29 cellular contexts compared by ENCODE assay signal in the genomic region with DNA sequence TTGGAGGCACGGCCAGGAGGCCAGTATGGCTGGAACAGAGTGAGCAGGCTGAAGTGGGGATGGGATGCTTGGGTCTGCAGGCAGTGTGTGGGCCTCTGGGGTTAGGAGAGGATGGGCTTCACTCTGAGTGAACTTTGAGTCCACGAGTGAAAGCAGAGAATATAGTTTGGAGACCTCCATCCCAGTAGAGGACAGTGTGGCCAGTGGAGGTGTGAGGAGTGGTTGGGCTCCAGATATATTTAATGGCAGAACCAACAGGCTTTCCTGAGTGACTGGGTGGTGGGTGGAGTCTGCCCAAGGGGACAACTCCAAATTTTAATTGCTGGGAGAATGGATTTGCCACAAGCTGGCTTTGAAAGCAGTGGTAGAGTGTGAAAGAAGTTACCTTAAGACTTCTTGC. TPM values are rescaled to one million over a fixed set of nuclear protein-coding genes. Genes with fewer than 3 reads are reported as not detected.
A peak's percentile ranks its signal among the peaks of the same experiment; 100 is the strongest.
DNase-seq lines count a peak whose midpoint lies in the region; ATAC-seq, FAIRE-seq and TF ChIP-seq lines count a peak whose summit lies in the region.
"Had no signal": no experiment of that assay in that cellular context is flagged by ENCODE, and none has a peak within 500 bp of the region (broad histone marks: within the 10 kb centered on the region; RNA-seq: fewer than 3 reads in every experiment).

No MANE protein-coding gene starts in this region.

- no peak overlapping the region for H2BK15ac ChIP-seq in H9 (ENCODE audit: low read depth, low read length)

- H3K18ac ChIP-seq in H9 (ENCODE audit: insufficient read length, low read depth, low read length): no peak overlapping the region

- H3K36me3 ChIP-seq in K562 (ENCODE audit: control insufficient read depth, insufficient read depth, low read length): peaks cover 70% of the 10 kb centered on the region; the same call in 2 of the 3 replicates
- H3K36me3 ChIP-seq in upper lobe of right lung: peaks cover 3% of the 10 kb centered on the region

- no peak overlapping the region for H4K91ac ChIP-seq in H9 (ENCODE audit: insufficient read length, low read depth, low read length)

- H3K4me2 ChIP-seq in H9 (ENCODE audit: insufficient read depth, insufficient read length, low read length) (no peak overlapping the region), K562 (ENCODE audit: insufficient read depth, low read length) (no peak overlapping the region)
- H3K4me2 ChIP-seq: A549, hepatocyte had no signal

- no peak overlapping the region for H4K8ac ChIP-seq in H9 (replicated peaks; ENCODE audit: insufficient read length, low read depth, low read length)

- no peak for TF ChIP-seq EP300 in K562 (IDR thresholded peaks at IDR 0.05; ENCODE audit: low read length)

- POLR2A ChIA-PET in K562 (lab: Yijun Ruan, JAX): interaction anchor here (1.7 kb wide), 1 partner anchor 15 kb away, joined by 7 read pairs; no protein-coding TSS in a partner anchor

- intact Hi-C loops in K562 (cut with micrococcal nuclease) (no loop called here), upper lobe of right lung (cut with DNase I) (no loop called here)

- no peak overlapping the region for H2BK5ac ChIP-seq in H9 (ENCODE audit: insufficient read length, low read length)

- no peak overlapping the region for H3K4me3 Mint-ChIP-seq in activated T-cell treated with anti-CD3 and anti-CD28 coated beads, Interleukin-2, amount 50 U/mL, for 72 hours
- no peak overlapping the region for H3K4me3 Mint-ChIP-seq in activated T-cell treated with anti-CD3 and anti-CD28 coated beads, Interleukin-2, amount 50 U/mL, for 4 hours
- H3K4me3 Mint-ChIP-seq in H9: no peak overlapping the region
- peak overlapping the region; percentile 3 for H3K4me3 Mint-ChIP-seq in neural crest cell
- H3K4me3 Mint-ChIP-seq: activated naive CD8-positive, alpha-beta T cell treated with anti-CD3 and anti-CD28 coated beads for 36 hours; B cell had no signal

- H3K23ac ChIP-seq in H9 (ENCODE audit: insufficient read length, low read depth, low read length): no peak overlapping the region

- no peak for TF ChIP-seq RAD21 in K562 (CRISPR knock-in tag; conservative IDR thresholded peaks at IDR 0.05 in 1 of 2, IDR thresholded peaks at IDR 0.05 in 1 of 2)

- no peak for TF ChIP-seq POLR2A in K562 (conservative IDR thresholded peaks at IDR 0.05)

- H2AFZ ChIP-seq in H9 (ENCODE audit: low read length) (no peak overlapping the region), K562 (ENCODE audit: low read depth, low read length) (no peak overlapping the region)
- H2AFZ ChIP-seq: hepatocyte had no signal

- peaks cover 17% of the 10 kb centered on the region for H3K9me1 ChIP-seq in K562 (ENCODE audit: control insufficient read depth, insufficient read depth, low read length)

- peaks cover 38% of the 10 kb centered on the region for H3K4me1 Mint-ChIP-seq in activated T-cell treated with anti-CD3 and anti-CD28 coated beads, Interleukin-2, amount 50 U/mL, for 72 hours (ENCODE audit: low read depth)
- H3K4me1 Mint-ChIP-seq in activated T-cell treated with anti-CD3 and anti-CD28 coated beads, Interleukin-2, amount 50 U/mL, for 4 hours (ENCODE audit: low read depth): peaks cover 70% of the 10 kb centered on the region
- H3K4me1 Mint-ChIP-seq in H9 (peaks cover 27 to 30% of the 10 kb centered on the region in 2 experiments), neural crest cell (peaks cover 49% of the 10 kb centered on the region)

- no peaks in the 10 kb centered on the region for H3K9me3 Mint-ChIP-seq in activated T-cell treated with anti-CD3 and anti-CD28 coated beads, Interleukin-2, amount 50 U/mL, for 72 hours
- H3K9me3 Mint-ChIP-seq in activated T-cell treated with anti-CD3 and anti-CD28 coated beads, Interleukin-2, amount 50 U/mL, for 4 hours: no peaks in the 10 kb centered on the region
- no peaks in the 10 kb centered on the region for H3K9me3 Mint-ChIP-seq in H9
- no peaks in the 10 kb centered on the region for H3K9me3 Mint-ChIP-seq in neural crest cell
- H3K9me3 Mint-ChIP-seq: activated naive CD8-positive, alpha-beta T cell treated with anti-CD3 and anti-CD28 coated beads for 36 hours had no signal

- no peak overlapping the region for H4K5ac ChIP-seq in H9 (ENCODE audit: insufficient read length, low read depth, low read length)

- peaks cover 63% of the 10 kb centered on the region; the same call in 1 of the 2 replicates for H3K79me2 ChIP-seq in H9 (ENCODE audit: insufficient read depth, low read length)
- H3K79me2 ChIP-seq in K562 (ENCODE audit: control insufficient read depth, insufficient read depth, low read length): peaks cover 99% of the 10 kb centered on the region

- no peak overlapping the region for H3K56ac ChIP-seq in H9 (ENCODE audit: insufficient read length, low read depth, low read length)

- TF ChIP-seq CTCF in H9 (conservative IDR thresholded peaks at IDR 0.05): no peak
- no peak for TF ChIP-seq CTCF in K562 (IDR thresholded peaks at IDR 0.05 in 2 of 3, conservative IDR thresholded peaks at IDR 0.05 in 1 of 3; ENCODE audit: insufficient read depth in 2 of 3, low read depth in 1 of 3, low read length in 3 of 3)
- TF ChIP-seq CTCF in neural crest cell (conservative IDR thresholded peaks at IDR 0.05): no peak
- no peak for TF ChIP-seq CTCF in upper lobe of right lung (IDR thresholded peaks at IDR 0.05)

- H2BK12ac ChIP-seq in H9 (ENCODE audit: insufficient read length, low read depth, low read length): no peak overlapping the region

- no peak overlapping the region for H2BK120ac ChIP-seq in H9 (ENCODE audit: low read depth, low read length, poor library complexity, severe bottlenecking)

- CTCF ChIA-PET in K562 (lab: Yijun Ruan, JAX; ENCODE audit: low intra/inter-chr PET ratio): no interaction called here

- H3K27me3 ChIP-seq in H9 (ENCODE audit: insufficient read depth, low read length) (no peaks in the 10 kb centered on the region), K562 (ENCODE audit: control insufficient read depth in 2 of 2, insufficient read depth in 2 of 2, low read length in 2 of 2) (no peaks in the 10 kb centered on the region), upper lobe of right lung (no peaks in the 10 kb centered on the region)
- H3K27me3 ChIP-seq: ascending aorta, gastroesophageal sphincter, hepatocyte, tibial nerve had no signal

- H4K20me1 ChIP-seq in H9 (ENCODE audit: control insufficient read depth, insufficient read depth, insufficient read length) (peaks cover 3% of the 10 kb centered on the region), K562 (replicated peaks; ENCODE audit: control insufficient read depth, insufficient read depth, low read length) (peaks cover 56% of the 10 kb centered on the region)

- no peak overlapping the region for H3K4ac ChIP-seq in H9 (ENCODE audit: low read depth, low read length)

- no peak overlapping the region for H2BK20ac ChIP-seq in H9 (ENCODE audit: low read depth, low read length, poor library complexity, severe bottlenecking)

- peak overlapping the region; percentile 84 for H3K27ac Mint-ChIP-seq in activated T-cell treated with anti-CD3 and anti-CD28 coated beads, Interleukin-2, amount 50 U/mL, for 72 hours
- H3K27ac Mint-ChIP-seq in H9: peak overlapping the region; percentile 22 to 86 (median 84); a peak in 5 of 7 replicates
- peak overlapping the region; percentile 81 for H3K27ac Mint-ChIP-seq in neural crest cell (ENCODE audit: unreplicated experiment)
- H3K27ac Mint-ChIP-seq: activated naive CD8-positive, alpha-beta T cell treated with anti-CD3 and anti-CD28 coated beads for 36 hours; B cell had no signal

- H3K9ac ChIP-seq in H9 (ENCODE audit: extremely low read depth, insufficient read length, low read length): no peak overlapping the region
- H3K9ac ChIP-seq in K562 (ENCODE audit: insufficient read depth in 1 of 2, low read depth in 2 of 2, low read length in 2 of 2): peak overlapping the region in 1 of 2 experiments; percentile 46; a peak in 1 of 4 replicates

- no peaks in the 10 kb centered on the region for H3K9me3 ChIP-seq in H9 (ENCODE audit: control insufficient read depth, low read depth, low read length)
- H3K9me3 ChIP-seq in K562 (replicated peaks; ENCODE audit: control insufficient read depth, insufficient read depth, low read depth, low read length): no peaks in the 10 kb centered on the region
- no peaks in the 10 kb centered on the region for H3K9me3 ChIP-seq in upper lobe of right lung
- H3K9me3 ChIP-seq: A549, ascending aorta, Caco-2, gastroesophageal sphincter, tibial nerve had no signal

- TSS peak; percentile 2 for BruUV-seq in K562 (replicated peaks; lab: Mats Ljungman, UMichigan)

- no peaks in the 10 kb centered on the region for H3K27me3 Mint-ChIP-seq in activated T-cell treated with anti-CD3 and anti-CD28 coated beads, Interleukin-2, amount 50 U/mL, for 72 hours (ENCODE audit: low read depth)
- no peaks in the 10 kb centered on the region for H3K27me3 Mint-ChIP-seq in activated T-cell treated with anti-CD3 and anti-CD28 coated beads, Interleukin-2, amount 50 U/mL, for 4 hours (ENCODE audit: low read depth)
- H3K27me3 Mint-ChIP-seq in H9 (ENCODE audit: low read depth): 0 out of 2 replicates have a peak, but pooled peaks cover 1% of the 10 kb centered on the region
- no peaks in the 10 kb centered on the region for H3K27me3 Mint-ChIP-seq in neural crest cell (ENCODE audit: low read depth)
- H3K27me3 Mint-ChIP-seq: activated naive CD8-positive, alpha-beta T cell treated with anti-CD3 and anti-CD28 coated beads for 36 hours; B cell had no signal

- FAIRE-seq in K562 (lab: Jason Lieb, UNC): no peak
- FAIRE-seq: A549, endothelial cell of umbilical vein, G401.6, H54 had no signal

- H3K4me3 ChIP-seq in K562 (no peak overlapping the region), upper lobe of right lung (no peak overlapping the region)
- H3K4me3 ChIP-seq: A549, ascending aorta, gastroesophageal sphincter, hepatocyte, tibial nerve had no signal

- H3K4me1 ChIP-seq in H9 (ENCODE audit: insufficient read depth, low read length): no peaks in the 10 kb centered on the region
- H3K4me1 ChIP-seq in K562 (replicated peaks in 1 of 2; ENCODE audit: control insufficient read depth in 2 of 2, insufficient read depth in 2 of 2, low read length in 2 of 2): peaks cover 0 to 15% of the 10 kb centered on the region in 2 experiments; a peak in 1 of 5 replicates
- H3K4me1 ChIP-seq in upper lobe of right lung: peaks cover 20% of the 10 kb centered on the region
- H3K4me1 ChIP-seq: A549, Caco-2 had no signal

- H3K79me1 ChIP-seq in H9 (ENCODE audit: insufficient read depth, low read depth, low read length, poor library complexity, severe bottlenecking): peaks cover 17% of the 10 kb centered on the region

- no peak overlapping the region for H2AK5ac ChIP-seq in H9 (ENCODE audit: insufficient read length, low read length)

- ATAC-seq in activated T-cell treated with anti-CD3 and anti-CD28 coated beads, Interleukin-2, amount 50 U/mL, for 72 hours (replicated peaks in 1 of 2): no peak
- no peak for ATAC-seq in activated T-cell treated with anti-CD3 and anti-CD28 coated beads, Interleukin-2, amount 50 U/mL, for 4 hours
- ATAC-seq in K562: no peak; the same call in 1 of the 3 replicates
- no peak for ATAC-seq in upper lobe of right lung
- ATAC-seq in HG03520 (IDR thresholded peaks at IDR 0.05; ENCODE audit: unreplicated experiment): no peak
- ATAC-seq: A549, gastroesophageal sphincter, left colon, PC-3, Right ventricle myocardium inferior had no signal

- H3T11ph ChIP-seq in H9 (ENCODE audit: low read length): no peak overlapping the region

- in situ Hi-C loops in K562 (cut with MboI): no loop called here

- H3K36me3 Mint-ChIP-seq in activated T-cell treated with anti-CD3 and anti-CD28 coated beads, Interleukin-2, amount 50 U/mL, for 72 hours (ENCODE audit: insufficient read depth in 2 of 2): peaks cover 0 to 5% of the 10 kb centered on the region in 2 donors
- peaks cover 7% of the 10 kb centered on the region for H3K36me3 Mint-ChIP-seq in activated T-cell treated with anti-CD3 and anti-CD28 coated beads, Interleukin-2, amount 50 U/mL, for 4 hours (ENCODE audit: insufficient read depth)
- H3K36me3 Mint-ChIP-seq in H9 (ENCODE audit: insufficient read depth in 1 of 3, low read depth in 3 of 3): peaks cover 0 to 11% (median 0%) of the 10 kb centered on the region in 3 experiments; a peak in 4 of 7 replicates
- H3K36me3 Mint-ChIP-seq in neural crest cell (ENCODE audit: low read depth): no peaks in the 10 kb centered on the region

- WGBS in H9 (ENCODE audit: extremely low coverage, insufficient read length, low lambda C conversion rate): no CpG with 5 or more reads among the region's 2 CpGs
- 70% methylated on average over 2 of the region's 2 CpGs for WGBS in K562 (ENCODE audit: insufficient coverage, low coverage, missing lambda C conversion rate)

- DNase-seq in activated T-cell treated with anti-CD3 and anti-CD28 coated beads, Interleukin-2, amount 50 U/mL, for 72 hours: no peak
- no peak for DNase-seq in activated T-cell treated with anti-CD3 and anti-CD28 coated beads, Interleukin-2, amount 50 U/mL, for 4 hours
- DNase-seq in H9 (no peak), K562 (ENCODE audit: extremely low read depth in 1 of 4, low spot score in 3 of 4) (no peak), neural crest cell (ENCODE audit: low read depth, low spot score) (no peak), upper lobe of right lung (no peak), AG08395 (ENCODE audit: low spot score) (no peak)
- DNase-seq: activated naive CD8-positive, alpha-beta T cell treated with anti-CD3 and anti-CD28 coated beads for 36 hours; activated T-cell treated with anti-CD3 and anti-CD28 coated beads, Interleukin-2, amount 50 U/mL, for 1 hour; Caco-2; left colon; mammary epithelial cell; NCI-H1105 treated with DMSO at 0.1 percent for 48 hours; NCI-H1930; NCI-H526; NK-92 treated with Interleukin-12 subunit alpha and Interleukin-12 subunit beta, amount 100 ng/mL, for 24 hours; PC-3; SW 1271 had no signal

- no peak overlapping the region for H3K27ac ChIP-seq in H9 (ENCODE audit: insufficient read length, low read depth, low read length)
- H3K27ac ChIP-seq in K562 (ENCODE audit: extremely low read depth, low read depth, low read length): no peak overlapping the region
- no peak overlapping the region for H3K27ac ChIP-seq in upper lobe of right lung
- H3K27ac ChIP-seq: A549, ascending aorta, gastroesophageal sphincter, hepatocyte, tibial nerve had no signal

- H3K14ac ChIP-seq in H9 (ENCODE audit: insufficient read depth, low read length): no peak overlapping the region

- no peaks in the 10 kb centered on the region for H3K23me2 ChIP-seq in H9 (ENCODE audit: insufficient read length, low read depth, low read length, poor library complexity, severe bottlenecking)

RNA-seq across cellular contexts. Expression of gene GATAD2A, which starts 27.3 kb away (rescaled TPM):
- 100 to 1,000 TPM; 100 to 126 TPM for total RNA-seq in activated T-cell treated with anti-CD3 and anti-CD28 coated beads, Interleukin-2, amount 50 U/mL, for 72 hours
- total RNA-seq in activated T-cell treated with anti-CD3 and anti-CD28 coated beads, Interleukin-2, amount 50 U/mL, for 4 hours: 100 to 1,000 TPM; 187 to 240 (median 205) TPM
- total RNA-seq in H9 (2021): 189 and 198 TPM in 2 replicates
- 64.2 and 71.9 TPM in 2 replicates for total RNA-seq in K562 (2011; cell fraction: chromatin; rRNA removed; ENCODE audit: low replicate concordance)
- 40.3 and 42.0 TPM in 2 replicates for total RNA-seq in K562 (2011; cell fraction: nucleolus; rRNA removed)
- 44.1 and 58.8 TPM in 2 replicates for total RNA-seq in K562 (2011; cell fraction: nucleoplasm; rRNA removed)
- 114 and 141 TPM in 2 replicates for total RNA-seq in K562 (2014; rRNA removed)
- 36.3 and 39.2 TPM in 2 replicates for total RNA-seq in K562 (2014; rRNA removed; fragmentation: Illumina TruSeq; extraction: Trizol)
- 61.2 and 65.5 TPM in 2 replicates for total RNA-seq in K562 (2015; rRNA removed; fragmentation: Illumina TruSeq; extraction: Trizol)
- 215 and 226 TPM in 2 replicates for total RNA-seq in K562 (2021)
- 25.4 and 33.0 TPM in 2 replicates for polyA plus RNA-seq in K562 (2011; rRNA removed)
- 21.1 and 45.0 TPM in 2 replicates for polyA plus RNA-seq in K562 (2011; cell fraction: cytosol; rRNA removed)
- polyA plus RNA-seq in K562 (2011; cell fraction: nucleus; rRNA removed): 23.6 and 33.3 TPM in 2 replicates
- polyA plus RNA-seq in K562 (2012): 44.9 and 60.8 TPM in 2 replicates
- 44.2 and 80.9 TPM in 2 replicates for polyA plus RNA-seq in K562 (2014; fragmentation: Illumina TruSeq; extraction: Trizol)
- 1 to 10 TPM; 2.4 to 5.1 TPM for polyA plus RNA-seq in K562 (2014; fragmentation: Nextera tagmentation; extraction: Ambion mirVana)
- polyA plus RNA-seq in K562 (2014; rRNA removed): 88.4 and 112 TPM in 2 replicates
- 33.1 and 40.4 TPM in 2 replicates for polyA minus RNA-seq in K562 (2011; rRNA and poly(A)+ RNA removed)
- 55.4 and 91.3 TPM in 2 replicates for polyA minus RNA-seq in K562 (2011; cell fraction: cytosol; rRNA and poly(A)+ RNA removed)
- polyA minus RNA-seq in K562 (2011; cell fraction: nucleus; rRNA and poly(A)+ RNA removed): 12.5 and 17.4 TPM in 2 replicates
- 150 and 158 TPM in 2 replicates for total RNA-seq in neural crest cell
- 85.8 TPM for total RNA-seq in upper lobe of right lung
